In the genomic region with DNA sequence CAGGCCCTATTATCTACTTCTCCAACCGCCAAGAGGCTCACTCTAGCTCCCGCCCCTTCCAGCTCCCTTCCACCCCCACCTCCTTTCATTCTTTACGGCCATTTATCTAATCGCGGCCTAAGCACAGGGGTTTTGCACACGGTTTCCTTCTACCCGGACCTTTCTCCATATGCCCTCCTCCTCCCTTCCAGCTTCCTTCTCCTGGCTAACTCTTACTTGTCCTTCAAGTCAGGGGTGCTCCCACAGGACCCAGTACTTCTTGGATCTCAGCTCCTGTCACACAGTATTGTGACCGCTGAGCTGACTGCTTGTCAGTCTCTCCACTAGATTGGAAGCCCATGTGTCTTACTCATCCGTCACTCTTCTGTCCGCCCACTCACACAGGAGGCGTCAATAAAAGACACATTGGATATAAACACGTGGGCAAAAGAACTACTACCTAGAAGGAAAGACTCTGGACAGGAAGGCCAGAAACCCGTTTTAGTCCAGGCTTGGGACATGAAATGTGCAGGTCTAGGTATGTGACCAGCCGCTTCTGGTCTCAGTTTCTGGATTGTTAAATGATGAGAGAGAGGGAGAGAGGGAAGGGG, we compare ENCODE assay signal across 1 cellular context.
TF ChIP-seq lines count a peak whose summit lies in the region.

No MANE protein-coding gene starts in this region.

TF ChIP-seq in K562, 482 proteins besides CTCF, POLR2A, EP300 and RAD21 (continued from another document and continues in another):
- TF ChIP-seq, protein P1, sequence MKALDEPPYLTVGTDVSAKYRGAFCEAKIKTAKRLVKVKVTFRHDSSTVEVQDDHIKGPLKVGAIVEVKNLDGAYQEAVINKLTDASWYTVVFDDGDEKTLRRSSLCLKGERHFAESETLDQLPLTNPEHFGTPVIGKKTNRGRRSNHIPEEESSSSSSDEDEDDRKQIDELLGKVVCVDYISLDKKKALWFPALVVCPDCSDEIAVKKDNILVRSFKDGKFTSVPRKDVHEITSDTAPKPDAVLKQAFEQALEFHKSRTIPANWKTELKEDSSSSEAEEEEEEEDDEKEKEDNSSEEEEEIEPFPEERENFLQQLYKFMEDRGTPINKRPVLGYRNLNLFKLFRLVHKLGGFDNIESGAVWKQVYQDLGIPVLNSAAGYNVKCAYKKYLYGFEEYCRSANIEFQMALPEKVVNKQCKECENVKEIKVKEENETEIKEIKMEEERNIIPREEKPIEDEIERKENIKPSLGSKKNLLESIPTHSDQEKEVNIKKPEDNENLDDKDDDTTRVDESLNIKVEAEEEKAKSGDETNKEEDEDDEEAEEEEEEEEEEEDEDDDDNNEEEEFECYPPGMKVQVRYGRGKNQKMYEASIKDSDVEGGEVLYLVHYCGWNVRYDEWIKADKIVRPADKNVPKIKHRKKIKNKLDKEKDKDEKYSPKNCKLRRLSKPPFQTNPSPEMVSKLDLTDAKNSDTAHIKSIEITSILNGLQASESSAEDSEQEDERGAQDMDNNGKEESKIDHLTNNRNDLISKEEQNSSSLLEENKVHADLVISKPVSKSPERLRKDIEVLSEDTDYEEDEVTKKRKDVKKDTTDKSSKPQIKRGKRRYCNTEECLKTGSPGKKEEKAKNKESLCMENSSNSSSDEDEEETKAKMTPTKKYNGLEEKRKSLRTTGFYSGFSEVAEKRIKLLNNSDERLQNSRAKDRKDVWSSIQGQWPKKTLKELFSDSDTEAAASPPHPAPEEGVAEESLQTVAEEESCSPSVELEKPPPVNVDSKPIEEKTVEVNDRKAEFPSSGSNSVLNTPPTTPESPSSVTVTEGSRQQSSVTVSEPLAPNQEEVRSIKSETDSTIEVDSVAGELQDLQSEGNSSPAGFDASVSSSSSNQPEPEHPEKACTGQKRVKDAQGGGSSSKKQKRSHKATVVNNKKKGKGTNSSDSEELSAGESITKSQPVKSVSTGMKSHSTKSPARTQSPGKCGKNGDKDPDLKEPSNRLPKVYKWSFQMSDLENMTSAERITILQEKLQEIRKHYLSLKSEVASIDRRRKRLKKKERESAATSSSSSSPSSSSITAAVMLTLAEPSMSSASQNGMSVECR (CRISPR knock-in tag; IDR thresholded peaks at IDR 0.05) = no peak
- TF ChIP-seq ZBTB11 (CRISPR knock-in tag; IDR thresholded peaks at IDR 0.05) (peak in 1 of 3 experiments; percentile 50; a peak in 2 of 6 replicates), ZKSCAN8 (CRISPR knock-in tag; IDR thresholded peaks at IDR 0.05) (peak; percentile 56; the same call in 1 of the 2 replicates), ZNF431 (CRISPR knock-in tag; IDR thresholded peaks at IDR 0.05) (no peak), KLF10 (CRISPR knock-in tag; IDR thresholded peaks at IDR 0.05) (no peak), ZNF232 (CRISPR knock-in tag; IDR thresholded peaks at IDR 0.05) (no peak), KDM2B (CRISPR knock-in tag; IDR thresholded peaks at IDR 0.05) (no peak), ZNF174 (CRISPR knock-in tag; IDR thresholded peaks at IDR 0.05) (no peak), ZNF436 (CRISPR knock-in tag; IDR thresholded peaks at IDR 0.05) (no peak), ZNF24 (IDR thresholded peaks at IDR 0.05) (no peak), CBX3 (IDR thresholded peaks at IDR 0.05; ENCODE audit: borderline replicate concordance in 1 of 2, low read length in 2 of 2) (peak in 1 of 2 experiments; percentile 83; a peak in 1 of 3 replicates), KHSRP (IDR thresholded peaks at IDR 0.05) (no peak), TSHZ1 (CRISPR knock-in tag; IDR thresholded peaks at IDR 0.05) (no peak), ZNF764 (CRISPR knock-in tag; IDR thresholded peaks at IDR 0.05; ENCODE audit: low read depth) (no peak), NRF1 (conservative IDR thresholded peaks at IDR 0.05 in 1 of 2, IDR thresholded peaks at IDR 0.05 in 1 of 2) (peak in 1 of 2 experiments; percentile 43; a peak in 2 of 4 replicates), ELK1 (CRISPR knock-in tag; IDR thresholded peaks at IDR 0.05) (no peak), TCF3 (CRISPR knock-in tag; IDR thresholded peaks at IDR 0.05) (peak; percentile 36; the same call in 1 of the 2 replicates), XRCC3 (IDR thresholded peaks at IDR 0.05) (no peak), L3MBTL2 (IDR thresholded peaks at IDR 0.05) (peak; percentile 99)
- TF ChIP-seq, protein P2, sequence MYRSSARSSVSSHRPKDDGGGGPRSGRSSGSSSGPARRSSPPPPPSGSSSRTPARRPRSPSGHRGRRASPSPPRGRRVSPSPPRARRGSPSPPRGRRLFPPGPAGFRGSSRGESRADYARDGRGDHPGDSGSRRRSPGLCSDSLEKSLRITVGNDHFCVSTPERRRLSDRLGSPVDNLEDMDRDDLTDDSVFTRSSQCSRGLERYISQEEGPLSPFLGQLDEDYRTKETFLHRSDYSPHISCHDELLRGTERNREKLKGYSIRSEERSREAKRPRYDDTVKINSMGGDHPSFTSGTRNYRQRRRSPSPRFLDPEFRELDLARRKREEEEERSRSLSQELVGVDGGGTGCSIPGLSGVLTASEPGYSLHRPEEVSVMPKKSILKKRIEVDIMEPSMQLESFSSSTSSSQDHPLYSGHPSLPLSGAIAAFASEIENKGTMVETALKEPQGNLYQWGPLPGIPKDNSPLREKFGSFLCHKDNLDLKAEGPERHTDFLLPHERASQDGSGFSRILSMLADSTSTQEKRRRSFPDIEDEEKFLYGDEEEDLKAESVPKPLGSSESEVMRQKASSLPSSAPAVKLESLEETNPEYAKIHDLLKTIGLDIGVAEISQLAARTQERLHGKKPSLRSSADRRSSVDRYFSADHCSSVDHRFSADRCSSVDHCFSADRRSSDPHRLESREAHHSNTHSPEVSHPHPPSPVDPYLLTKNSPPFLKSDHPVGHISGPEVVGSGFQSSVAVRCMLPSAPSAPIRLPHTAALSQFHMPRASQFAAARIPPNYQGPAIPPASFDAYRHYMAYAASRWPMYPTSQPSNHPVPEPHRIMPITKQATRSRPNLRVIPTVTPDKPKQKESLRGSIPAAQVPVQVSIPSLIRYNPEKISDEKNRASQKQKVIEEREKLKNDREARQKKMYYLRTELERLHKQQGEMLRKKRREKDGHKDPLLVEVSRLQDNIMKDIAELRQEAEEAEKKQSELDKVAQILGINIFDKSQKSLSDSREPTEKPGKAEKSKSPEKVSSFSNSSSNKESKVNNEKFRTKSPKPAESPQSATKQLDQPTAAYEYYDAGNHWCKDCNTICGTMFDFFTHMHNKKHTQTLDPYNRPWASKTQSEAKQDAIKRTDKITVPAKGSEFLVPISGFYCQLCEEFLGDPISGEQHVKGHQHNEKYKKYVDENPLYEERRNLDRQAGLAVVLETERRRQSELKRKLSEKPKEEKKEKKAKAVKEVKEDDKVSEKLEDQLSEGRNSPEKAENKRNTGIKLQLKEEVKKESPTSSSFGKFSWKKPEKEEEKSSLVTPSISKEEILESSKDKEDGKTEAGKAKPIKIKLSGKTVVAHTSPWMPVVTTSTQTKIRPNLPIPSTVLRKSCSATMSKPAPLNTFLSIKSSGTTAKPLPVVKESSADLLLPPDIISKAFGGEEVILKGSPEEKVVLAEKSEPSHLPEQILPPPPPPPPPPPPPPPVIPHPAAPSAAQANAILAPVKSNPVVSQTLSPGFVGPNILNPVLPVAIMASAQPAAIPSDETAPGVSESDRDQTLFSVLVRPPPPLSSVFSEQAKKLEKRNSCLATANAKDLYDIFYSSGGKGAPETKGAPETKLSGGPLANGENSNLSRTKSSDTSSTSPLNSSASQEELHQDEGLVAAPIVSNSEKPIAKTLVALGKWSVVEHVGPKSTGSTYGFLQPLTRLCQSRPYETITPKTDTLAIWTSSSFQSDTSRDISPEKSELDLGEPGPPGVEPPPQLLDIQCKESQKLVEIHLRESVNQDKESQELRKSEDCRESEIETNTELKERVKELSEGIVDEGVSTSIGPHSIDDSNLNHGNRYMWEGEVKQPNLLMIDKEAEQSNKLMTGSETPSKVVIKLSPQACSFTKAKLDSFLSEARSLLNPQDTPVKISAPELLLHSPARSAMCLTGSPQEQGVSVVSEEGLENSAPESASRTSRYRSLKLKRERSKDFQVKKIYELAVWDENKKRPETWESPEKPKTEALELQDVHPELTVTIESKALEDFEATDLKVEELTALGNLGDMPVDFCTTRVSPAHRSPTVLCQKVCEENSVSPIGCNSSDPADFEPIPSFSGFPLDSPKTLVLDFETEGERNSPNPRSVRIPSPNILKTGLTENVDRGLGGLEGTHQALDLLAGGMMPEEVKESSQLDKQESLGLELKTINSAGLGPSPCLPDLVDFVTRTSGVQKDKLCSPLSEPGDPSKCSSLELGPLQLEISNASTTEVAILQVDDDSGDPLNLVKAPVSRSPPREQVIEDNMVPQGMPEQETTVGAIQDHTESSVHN (IDR thresholded peaks at IDR 0.05; ENCODE audit: borderline replicate concordance in 1 of 2, low read depth in 1 of 2) = 0 out of 4 replicates have a peak, but pooled peaks of 1 of the 2 experiments have one; percentile 62
- TF ChIP-seq, protein P3, sequence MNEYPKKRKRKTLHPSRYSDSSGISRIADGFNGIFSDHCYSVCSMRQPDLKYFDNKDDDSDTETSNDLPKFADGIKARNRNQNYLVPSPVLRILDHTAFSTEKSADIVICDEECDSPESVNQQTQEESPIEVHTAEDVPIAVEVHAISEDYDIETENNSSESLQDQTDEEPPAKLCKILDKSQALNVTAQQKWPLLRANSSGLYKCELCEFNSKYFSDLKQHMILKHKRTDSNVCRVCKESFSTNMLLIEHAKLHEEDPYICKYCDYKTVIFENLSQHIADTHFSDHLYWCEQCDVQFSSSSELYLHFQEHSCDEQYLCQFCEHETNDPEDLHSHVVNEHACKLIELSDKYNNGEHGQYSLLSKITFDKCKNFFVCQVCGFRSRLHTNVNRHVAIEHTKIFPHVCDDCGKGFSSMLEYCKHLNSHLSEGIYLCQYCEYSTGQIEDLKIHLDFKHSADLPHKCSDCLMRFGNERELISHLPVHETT (CRISPR knock-in tag; conservative IDR thresholded peaks at IDR 0.05 in 1 of 2, IDR thresholded peaks at IDR 0.05 in 1 of 2) = no peak
